26 cellular contexts compared by ENCODE assay signal in the genomic region with DNA sequence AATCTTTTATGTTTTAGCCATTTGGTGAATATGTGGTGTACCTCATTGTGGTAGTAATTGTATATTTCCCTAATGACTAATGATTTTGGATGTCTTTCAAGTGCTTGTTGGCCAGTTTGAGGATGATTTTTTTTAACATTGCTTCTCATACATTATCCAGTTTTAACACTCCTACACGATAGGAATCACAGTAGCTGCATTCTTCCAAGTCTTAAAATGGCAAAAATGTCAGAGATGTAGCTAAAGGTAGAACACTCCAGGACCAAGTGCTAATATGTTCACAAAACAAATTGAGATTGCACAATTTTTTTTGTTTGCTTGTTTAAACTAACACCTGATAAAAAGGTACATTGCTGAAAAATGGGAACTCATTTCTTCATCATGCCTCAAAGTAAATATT. TPM values are rescaled to one million over a fixed set of nuclear protein-coding genes. Genes with fewer than 3 reads are reported as not detected.
DNase-seq lines count a peak whose midpoint lies in the region; ATAC-seq, FAIRE-seq and TF ChIP-seq lines count a peak whose summit lies in the region.
"Had no signal": no experiment of that assay in that cellular context is flagged by ENCODE, and none has a peak within 500 bp of the region (broad histone marks: within the 10 kb centered on the region; RNA-seq: fewer than 3 reads in every experiment).

No MANE protein-coding gene starts in this region.

- no peaks in the 10 kb centered on the region for H3K9me3 Mint-ChIP-seq in HFFc6
- H3K9me3 Mint-ChIP-seq: activated CD4-positive, alpha-beta memory T cell treated with anti-CD3 and anti-CD28 coated beads, Interleukin-2, amount 10 ng/mL, durations not matched to agents 7 days and 5 days; activated naive CD4-positive, alpha-beta T cell treated with anti-CD3 and anti-CD28 coated beads, Interleukin-2, amount 50 U/mL, for 72 hours; CD8-positive, alpha-beta T cell; dendritic cell treated with granulocyte-macrophage colony-stimulating factor and Interleukin-4, amounts not matched to agents 40 ng/mL and 50 ng/mL, for 4 days; memory B cell had no signal

- CTCF ChIA-PET in mammary epithelial cell (lab: Charles Lee; ENCODE audit: low non-redundant PET) = no interaction called here

- H3K27ac Mint-ChIP-seq in HFFc6 = no peak overlapping the region; the same call in 1 of the 2 replicates
- H3K27ac Mint-ChIP-seq: activated CD4-positive, alpha-beta memory T cell treated with anti-CD3 and anti-CD28 coated beads, Interleukin-2, amount 10 ng/mL, durations not matched to agents 7 days and 5 days; activated naive CD4-positive, alpha-beta T cell treated with anti-CD3 and anti-CD28 coated beads, Interleukin-2, amount 50 U/mL, for 72 hours; dendritic cell treated with granulocyte-macrophage colony-stimulating factor and Interleukin-4, amounts not matched to agents 40 ng/mL and 50 ng/mL, for 4 days; nephron had no signal

- 0% methylated on average over 1 of the region's 1 CpG for WGBS in mammary epithelial cell (ENCODE audit: low coverage, missing lambda C conversion rate)

- no peak overlapping the region for H3K4me2 ChIP-seq in mammary epithelial cell (ENCODE audit: insufficient read depth, low read depth, low read length)

- no peak overlapping the region for H2AFZ ChIP-seq in mammary epithelial cell (ENCODE audit: low read depth, low read length)

- no TSS peak for BruUV-seq in mammary epithelial cell (replicated peaks; lab: Mats Ljungman, UMichigan)

- FAIRE-seq in islet of Langerhans (lab: Jason Lieb, UNC) = peak; percentile 33
- FAIRE-seq: H1 had no signal

- H3K4me1 Mint-ChIP-seq in HFFc6 (ENCODE audit: low read depth) = peaks cover 32% of the 10 kb centered on the region

- H3K79me2 ChIP-seq in mammary epithelial cell (ENCODE audit: insufficient read depth, low read length) = peaks cover 96% of the 10 kb centered on the region

- no peaks in the 10 kb centered on the region; the same call in none of the 2 replicates for H3K27me3 Mint-ChIP-seq in HFFc6 (ENCODE audit: insufficient read depth)
- H3K27me3 Mint-ChIP-seq: activated CD4-positive, alpha-beta memory T cell treated with anti-CD3 and anti-CD28 coated beads, Interleukin-2, amount 10 ng/mL, durations not matched to agents 7 days and 5 days; dendritic cell treated with granulocyte-macrophage colony-stimulating factor and Interleukin-4, amounts not matched to agents 40 ng/mL and 50 ng/mL, for 4 days; memory B cell had no signal

- H3K4me3 ChIP-seq in mammary epithelial cell (replicated peaks in 1 of 3; ENCODE audit: insufficient read depth in 1 of 3, low read depth in 2 of 3, low read length in 3 of 3) = no peak overlapping the region
- H3K4me3 ChIP-seq: heart right ventricle, prostate gland, thoracic aorta had no signal

- intact Hi-C loops in mammary epithelial cell (cut with micrococcal nuclease) = no loop called here

- peaks cover 10% of the 10 kb centered on the region for H3K36me3 Mint-ChIP-seq in HFFc6 (ENCODE audit: low read depth)

- TF ChIP-seq CTCF in HFFc6 (IDR thresholded peaks at IDR 0.05) (no peak), mammary epithelial cell (conservative IDR thresholded peaks at IDR 0.05 in 1 of 2, IDR thresholded peaks at IDR 0.05 in 1 of 2; ENCODE audit: extremely low read depth in 1 of 2, insufficient read depth in 1 of 2, low read depth in 1 of 2, low read length in 2 of 2) (no peak)

- H3K9ac ChIP-seq in mammary epithelial cell (ENCODE audit: insufficient read depth, low read length) = no peak overlapping the region

- H3K36me3 ChIP-seq in mammary epithelial cell (ENCODE audit: insufficient read depth, low read length) = no peaks in the 10 kb centered on the region
- H3K36me3 ChIP-seq: brain microvascular endothelial cell, heart right ventricle, prostate gland, thoracic aorta had no signal

- H3K4me1 ChIP-seq in mammary epithelial cell (ENCODE audit: insufficient read depth, low read length) = peaks cover 9% of the 10 kb centered on the region
- H3K4me1 ChIP-seq: prostate gland had no signal

- H3K4me3 Mint-ChIP-seq in HFFc6 = no peak overlapping the region
- H3K4me3 Mint-ChIP-seq: activated CD4-positive, alpha-beta memory T cell treated with anti-CD3 and anti-CD28 coated beads, Interleukin-2, amount 10 ng/mL, durations not matched to agents 7 days and 5 days; CD8-positive, alpha-beta T cell; dendritic cell treated with granulocyte-macrophage colony-stimulating factor and Interleukin-4, amounts not matched to agents 40 ng/mL and 50 ng/mL, for 4 days; memory B cell; nephron had no signal

- dilution Hi-C loops in mammary epithelial cell (cut with HindIII; ENCODE audit: low sequenced_read_pairs) = no loop called here

- peaks cover 2% of the 10 kb centered on the region for H4K20me1 ChIP-seq in mammary epithelial cell (ENCODE audit: insufficient read depth, low read length)

- peak; percentile 37 for DNase-seq in A172 (ENCODE audit: low spot score)
- DNase-seq in HFFc6 = peak; percentile 13
- DNase-seq in mammary epithelial cell = peak; percentile 43
- no peak for DNase-seq in HT-29 (ENCODE audit: low spot score)
- no peak for DNase-seq in Kasumi-1 (lab: John Stamatoyannopoulos, UW)
- DNase-seq: activated CD4-positive, alpha-beta memory T cell treated with anti-CD3 and anti-CD28 coated beads, Interleukin-2, amount 10 ng/mL, durations not matched to agents 7 days and 5 days; activated T-cell treated with anti-CD3 and anti-CD28 coated beads, Interleukin-2, amount 50 U/mL, for 48 hours; brain microvascular endothelial cell; CD8-positive, alpha-beta T cell; DMS79; erythroblast; heart right ventricle; KG1; NCI-H1105; NCI-H526 treated with DMSO at 0.1 percent for 48 hours; SHP77 treated with DMSO at 0.1 percent for 48 hours had no signal

- no peaks in the 10 kb centered on the region for H3K27me3 ChIP-seq in mammary epithelial cell (ENCODE audit: insufficient read depth, low read length)
- H3K27me3 ChIP-seq: brain microvascular endothelial cell, heart right ventricle had no signal

- no peak overlapping the region for H3K27ac ChIP-seq in mammary epithelial cell (ENCODE audit: insufficient read depth, low read depth, low read length)
- H3K27ac ChIP-seq: brain microvascular endothelial cell, heart right ventricle, prostate gland, thoracic aorta had no signal

- ATAC-seq in GM19035 (IDR thresholded peaks at IDR 0.05; ENCODE audit: unreplicated experiment) (no peak), HG02973 (IDR thresholded peaks at IDR 0.05; ENCODE audit: unreplicated experiment) (no peak)
- ATAC-seq: activated naive CD4-positive, alpha-beta T cell treated with anti-CD3 and anti-CD28 coated beads, Interleukin-2, amount 50 U/mL, for 72 hours; CD8-positive, alpha-beta T cell had no signal

- H3K9me3 ChIP-seq in mammary epithelial cell (replicated peaks; ENCODE audit: insufficient read depth, low read length) = no peaks in the 10 kb centered on the region
- H3K9me3 ChIP-seq: prostate gland, thoracic aorta had no signal

- in situ Hi-C loops in mammary epithelial cell (cut with MboI; ENCODE audit: low sequenced_read_pairs in 2 of 2) = no loop called here

RNA-seq across cellular contexts. Expression of gene USP25, which starts 11.7 kb away (rescaled TPM):
- 26.7 and 34.1 TPM in 2 replicates for total RNA-seq in A172 (2014; rRNA removed; shearing (Covaris generic))
- total RNA-seq in HFFc6 (2021; fragmentation: NEBNext Ultra II Directional; extraction: Animal tissue kit (Norgen Biotek cat#: 25700)) = 10 to 100 TPM; 13.8 to 18.3 (median 16.6) TPM
- total RNA-seq in mammary epithelial cell = 10 to 100 TPM; 43.0 to 54.2 TPM
- polyA plus RNA-seq in mammary epithelial cell = 14.4 TPM
- polyA minus RNA-seq in mammary epithelial cell = 42.8 TPM
- 9.9 and 13.3 TPM in 2 replicates for total RNA-seq in HT-29 (2014; rRNA removed; shearing (Covaris generic))

Comparison
In these comparisons a context has a peak if more than half of its experiments do, and no peak if none do; other contexts are left out.
1. DNase-seq: peak in A172 (single experiment), HFFc6 (single experiment) and mammary epithelial cell (single experiment); none in HT-29 (single experiment) and Kasumi-1 (0 of 2).